In genomic region chr16:58495861-58496331, GRCh38 we compare ENCODE assay signal across 11 cellular contexts. TPM values are rescaled to one million over a fixed set of nuclear protein-coding genes. Genes with fewer than 3 reads are reported as not detected.
DNase-seq lines count a peak whose midpoint lies in the region; ATAC-seq and TF ChIP-seq lines count a peak whose summit lies in the region.
"Had no signal": no experiment of that assay in that cellular context is flagged by ENCODE, and none has a peak within 500 bp of the region (broad histone marks: within the 10 kb centered on the region; RNA-seq: fewer than 3 reads in every experiment).

No MANE protein-coding gene starts in this region.

- H3K4me1 Mint-ChIP-seq in GM23338 (peaks cover 36% of the 10 kb centered on the region), glutamatergic neuron (ENCODE audit: low read depth, unreplicated experiment) (peaks cover 34% of the 10 kb centered on the region)
- H3K4me1 Mint-ChIP-seq in activated T-helper 1 cell treated with anti-CD3 and anti-CD28 coated beads, Interleukin-12 subunit alpha, Interleukin-12 subunit beta, Interleukin-2, Interleukin-4 antibody, amounts not matched to agents 30 ng/mL and 10 ng/mL and 1 ng/mL, durations not matched to agents 14 hours and 24 hours and 36 hours (ENCODE audit: low read depth) = peaks cover 9% of the 10 kb centered on the region

- no peaks in the 10 kb centered on the region for H3K27me3 ChIP-seq in GM23338 (ENCODE audit: insufficient read depth)
- peaks cover 9 to 14% (median 9%) of the 10 kb centered on the region in 3 donors for H3K27me3 ChIP-seq in sigmoid colon
- H3K27me3 ChIP-seq in upper lobe of left lung = peaks cover 0 to 7% (median under 1%) of the 10 kb centered on the region in 4 donors
- H3K27me3 ChIP-seq: right lobe of liver had no signal

- no peak overlapping the region; the same call in 1 of the 2 replicates for H2AFZ ChIP-seq in GM23338

- H3K9me3 Mint-ChIP-seq in GM23338 (no peaks in the 10 kb centered on the region; the same call in 2 of the 3 replicates), glutamatergic neuron (ENCODE audit: unreplicated experiment) (peaks cover 18% of the 10 kb centered on the region)
- no peaks in the 10 kb centered on the region for H3K9me3 Mint-ChIP-seq in activated T-helper 1 cell treated with anti-CD3 and anti-CD28 coated beads, Interleukin-12 subunit alpha, Interleukin-12 subunit beta, Interleukin-2, Interleukin-4 antibody, amounts not matched to agents 30 ng/mL and 10 ng/mL and 1 ng/mL, durations not matched to agents 14 hours and 24 hours and 36 hours
- H3K9me3 Mint-ChIP-seq: activated naive CD4-positive, alpha-beta T cell treated with anti-CD3 and anti-CD28 coated beads, Interleukin-2, amount 10 ng/mL, durations not matched to agents 7 days and 5 days; CD4-positive, CD25-positive, alpha-beta regulatory T cell had no signal

- H3K4me3 ChIP-seq in GM23338 (no peak overlapping the region), sigmoid colon (no peak overlapping the region), upper lobe of left lung (no peak overlapping the region)
- H3K4me3 ChIP-seq: right lobe of liver had no signal

- H3K27ac Mint-ChIP-seq in GM23338 (peak overlapping the region; percentile 10; the same call in 1 of the 2 replicates), glutamatergic neuron (ENCODE audit: unreplicated experiment) (peak overlapping the region; percentile 100)
- peak overlapping the region; percentile 87 for H3K27ac Mint-ChIP-seq in activated T-helper 1 cell treated with anti-CD3 and anti-CD28 coated beads, Interleukin-12 subunit alpha, Interleukin-12 subunit beta, Interleukin-2, Interleukin-4 antibody, amounts not matched to agents 30 ng/mL and 10 ng/mL and 1 ng/mL, durations not matched to agents 14 hours and 24 hours and 36 hours
- H3K27ac Mint-ChIP-seq: activated naive CD4-positive, alpha-beta T cell treated with anti-CD3 and anti-CD28 coated beads, Interleukin-2, amount 10 ng/mL, durations not matched to agents 7 days and 5 days had no signal

- H3K4me2 ChIP-seq in GM23338 = peak overlapping the region; percentile 53; the same call in 1 of the 2 replicates

- TF ChIP-seq CTCF in GM23338 (conservative IDR thresholded peaks at IDR 0.05; ENCODE audit: low read depth in 2 of 2) (no peak), glutamatergic neuron (IDR thresholded peaks at IDR 0.05; ENCODE audit: partially characterized antibody, unreplicated experiment) (no peak), sigmoid colon (IDR thresholded peaks at IDR 0.05) (no peak), upper lobe of left lung (IDR thresholded peaks at IDR 0.05) (no peak)

- no peaks in the 10 kb centered on the region for H3K36me3 Mint-ChIP-seq in GM23338 (ENCODE audit: low read depth)
- H3K36me3 Mint-ChIP-seq in activated T-helper 1 cell treated with anti-CD3 and anti-CD28 coated beads, Interleukin-12 subunit alpha, Interleukin-12 subunit beta, Interleukin-2, Interleukin-4 antibody, amounts not matched to agents 30 ng/mL and 10 ng/mL and 1 ng/mL, durations not matched to agents 14 hours and 24 hours and 36 hours (ENCODE audit: low read depth) = no peaks in the 10 kb centered on the region
- no peaks in the 10 kb centered on the region for H3K36me3 Mint-ChIP-seq in glutamatergic neuron (ENCODE audit: unreplicated experiment)
- H3K36me3 Mint-ChIP-seq: activated naive CD4-positive, alpha-beta T cell treated with anti-CD3 and anti-CD28 coated beads, Interleukin-2, amount 10 ng/mL, durations not matched to agents 7 days and 5 days; CD4-positive, CD25-positive, alpha-beta regulatory T cell had no signal

- H4K20me1 ChIP-seq in GM23338 (replicated peaks; ENCODE audit: insufficient read depth) = no peaks in the 10 kb centered on the region; the same call in 1 of the 2 replicates

- TF ChIP-seq EP300 in sigmoid colon (IDR thresholded peaks at IDR 0.05) = no peak
- TF ChIP-seq EP300 in upper lobe of left lung (IDR thresholded peaks at IDR 0.05) = no peak

- H3K9me2 ChIP-seq in GM23338 (ENCODE audit: insufficient read depth) = no peaks in the 10 kb centered on the region

- no peaks in the 10 kb centered on the region for H3K9me3 ChIP-seq in sigmoid colon
- H3K9me3 ChIP-seq in upper lobe of left lung = no peaks in the 10 kb centered on the region
- H3K9me3 ChIP-seq: right lobe of liver had no signal

- 76 to 78% methylated on average over 12 of the region's 12 CpGs for WGBS in sigmoid colon, 2 donors
- 68 to 83% methylated on average over 6 to 12 of the region's 12 CpGs for WGBS in upper lobe of left lung, 2 donors

- H3K36me3 ChIP-seq in GM23338 (ENCODE audit: insufficient read depth) = no peaks in the 10 kb centered on the region
- H3K36me3 ChIP-seq in sigmoid colon = no peaks in the 10 kb centered on the region
- H3K36me3 ChIP-seq in upper lobe of left lung = no peaks in the 10 kb centered on the region
- H3K36me3 ChIP-seq: right lobe of liver had no signal

- H3K27me3 Mint-ChIP-seq in GM23338 (ENCODE audit: insufficient read depth, low read depth, poor library complexity) (peaks cover 36% of the 10 kb centered on the region), glutamatergic neuron (ENCODE audit: unreplicated experiment) (peaks cover 15% of the 10 kb centered on the region)
- H3K27me3 Mint-ChIP-seq in activated T-helper 1 cell treated with anti-CD3 and anti-CD28 coated beads, Interleukin-12 subunit alpha, Interleukin-12 subunit beta, Interleukin-2, Interleukin-4 antibody, amounts not matched to agents 30 ng/mL and 10 ng/mL and 1 ng/mL, durations not matched to agents 14 hours and 24 hours and 36 hours (ENCODE audit: insufficient read depth) = peaks cover 4% of the 10 kb centered on the region
- H3K27me3 Mint-ChIP-seq: CD4-positive, CD25-positive, alpha-beta regulatory T cell had no signal

- H3K27ac ChIP-seq in GM23338 (ENCODE audit: low read depth) (no peak overlapping the region), sigmoid colon (peak overlapping the region in 3 of 4 donors; percentile 28 to 60 (median 52)), upper lobe of left lung (no peak overlapping the region)
- H3K27ac ChIP-seq: right lobe of liver had no signal

- H3F3A ChIP-seq in GM23338 (replicated peaks; ENCODE audit: low read depth) = no peaks in the 10 kb centered on the region

- intact Hi-C loops in activated T-helper 1 cell treated with anti-CD3 and anti-CD28 coated beads, Interleukin-12 subunit alpha, Interleukin-12 subunit beta, Interleukin-2, Interleukin-4 antibody, amounts not matched to agents 30 ng/mL and 10 ng/mL and 1 ng/mL, durations not matched to agents 14 hours and 24 hours and 36 hours (cut with micrococcal nuclease) = loop anchor here (1.0 to 5.0 kb wide), 5 partner anchors 104 to 369 kb away; partner anchors contain the start of genes CFAP20, CSNK2A2 and GINS3
- intact Hi-C loops in sigmoid colon (cut with DNase I) = no loop called here

- no peaks in the 10 kb centered on the region for H3K79me2 ChIP-seq in GM23338 (replicated peaks; ENCODE audit: insufficient read depth)

- TF ChIP-seq POLR2A in sigmoid colon (IDR thresholded peaks at IDR 0.05) (no peak), upper lobe of left lung (IDR thresholded peaks at IDR 0.05) (no peak)

- DNase-seq in GM23338 (ENCODE audit: low spot score) (no peak), glutamatergic neuron (no peak), sigmoid colon (no peak), kidney tubule cell (ENCODE audit: low spot score) (no peak), upper lobe of left lung (no peak)
- no peak for DNase-seq in activated T-helper 1 cell treated with anti-CD3 and anti-CD28 coated beads, Interleukin-12 subunit alpha, Interleukin-12 subunit beta, Interleukin-2, Interleukin-4 antibody, amounts not matched to agents 30 ng/mL and 10 ng/mL and 1 ng/mL, durations not matched to agents 14 hours and 24 hours and 36 hours (ENCODE audit: low spot score)

- H3K4me1 ChIP-seq in GM23338 (ENCODE audit: insufficient read depth) (peaks cover 4% of the 10 kb centered on the region; the same call in 1 of the 2 replicates), sigmoid colon (peaks cover 0 to 20% (median 11%) of the 10 kb centered on the region in 4 donors), upper lobe of left lung (peaks cover 0 to 15% (median 4%) of the 10 kb centered on the region in 4 donors)
- H3K4me1 ChIP-seq: right lobe of liver had no signal

- H3K4me3 Mint-ChIP-seq in GM23338 (0 out of 3 replicates have a peak overlapping the region, but pooled peaks have one; percentile 24), glutamatergic neuron (ENCODE audit: unreplicated experiment) (peak overlapping the region; percentile 91)
- H3K4me3 Mint-ChIP-seq in activated T-helper 1 cell treated with anti-CD3 and anti-CD28 coated beads, Interleukin-12 subunit alpha, Interleukin-12 subunit beta, Interleukin-2, Interleukin-4 antibody, amounts not matched to agents 30 ng/mL and 10 ng/mL and 1 ng/mL, durations not matched to agents 14 hours and 24 hours and 36 hours = no peak overlapping the region
- H3K4me3 Mint-ChIP-seq: activated naive CD4-positive, alpha-beta T cell treated with anti-CD3 and anti-CD28 coated beads, Interleukin-2, amount 10 ng/mL, durations not matched to agents 7 days and 5 days; CD4-positive, CD25-positive, alpha-beta regulatory T cell had no signal

- ATAC-seq in GM23338 (peak; percentile 3), upper lobe of left lung (ENCODE audit: low FRiP score in 2 of 2) (no peak), GM19397 (IDR thresholded peaks at IDR 0.05; ENCODE audit: unreplicated experiment) (no peak), GM21529 (IDR thresholded peaks at IDR 0.05; ENCODE audit: unreplicated experiment) (no peak)

RNA-seq across cellular contexts. Expression of gene NDRG4, which starts 4.0 kb away (rescaled TPM):
- total RNA-seq in GM23338 (2014; rRNA removed; shearing (Covaris generic)) = 29.8 and 32.1 TPM in 2 replicates
- polyA plus RNA-seq in GM23338 (2016; fragmentation: Nextera tagmentation; extraction: Ambion mirVana) (16.3 TPM in 2 replicates), sigmoid colon (10 to 100 TPM in 1 of 3 donors, 1 to 10 TPM in 2; 3.6 to 17.3 (median 9.4) TPM)
- total RNA-seq in activated T-helper 1 cell treated with anti-CD3 and anti-CD28 coated beads, Interleukin-12 subunit alpha, Interleukin-12 subunit beta, Interleukin-2, Interleukin-4 antibody, amounts not matched to agents 30 ng/mL and 10 ng/mL and 1 ng/mL, durations not matched to agents 14 hours and 24 hours and 36 hours = 1.5 and 1.7 TPM in 2 replicates
- total RNA-seq in glutamatergic neuron (ENCODE audit: unreplicated experiment) (677 TPM), sigmoid colon (10 to 100 TPM in 3 of 4 donors, 1 to 10 TPM in 1; 6.4 to 21.0 (median 16.8) TPM), upper lobe of left lung (10 to 100 TPM; 25.1 to 81.0 (median 30.5) TPM)

RNA-seq across cellular contexts. Expression of gene SETD6, which starts 19.4 kb away (rescaled TPM):
- 54.0 and 61.3 TPM in 2 replicates for total RNA-seq in GM23338 (2014; rRNA removed; shearing (Covaris generic))
- polyA plus RNA-seq in GM23338 (2016; fragmentation: Nextera tagmentation; extraction: Ambion mirVana) (33.7 and 39.7 TPM in 2 replicates), sigmoid colon (10 to 100 TPM in 1 of 3 donors, 1 to 10 TPM in 2; 3.6 to 11.6 (median 4.6) TPM)
- total RNA-seq in activated T-helper 1 cell treated with anti-CD3 and anti-CD28 coated beads, Interleukin-12 subunit alpha, Interleukin-12 subunit beta, Interleukin-2, Interleukin-4 antibody, amounts not matched to agents 30 ng/mL and 10 ng/mL and 1 ng/mL, durations not matched to agents 14 hours and 24 hours and 36 hours = 32.1 and 34.9 TPM in 2 replicates
- total RNA-seq in glutamatergic neuron (ENCODE audit: unreplicated experiment) (25.9 TPM), sigmoid colon (10 to 100 TPM; 15.5 to 23.5 (median 19.9) TPM), upper lobe of left lung (10 to 100 TPM; 17.3 to 78.6 (median 31.7) TPM)

Comparison
In these comparisons a context has a peak if more than half of its experiments do, and no peak if none do; other contexts are left out.
1. H3K27ac ChIP-seq: peak in sigmoid colon (3 of 4); none in GM23338 (single experiment) and upper lobe of left lung (0 of 4).
2. H3K27ac Mint-ChIP-seq: peak in every context shown above with its lines; median percentile 100 in glutamatergic neuron; 87 in activated T-helper 1 cell treated with anti-CD3 and anti-CD28 coated beads, Interleukin-12 subunit alpha, Interleukin-12 subunit beta, Interleukin-2, Interleukin-4 antibody, amounts not matched to agents 30 ng/mL and 10 ng/mL and 1 ng/mL, durations not matched to agents 14 hours and 24 hours and 36 hours; 10 in GM23338.